1 cellular context compared by ENCODE assay signal in genomic region chr2:19362652-19363473, GRCh38.
TF ChIP-seq lines count a peak whose summit lies in the region.

No MANE protein-coding gene starts in this region.

TF ChIP-seq in SK-N-SH, 30 proteins besides CTCF, POLR2A, EP300 and RAD21 (continued from another document):
- TF ChIP-seq USF1 (IDR thresholded peaks at IDR 0.05; ENCODE audit: borderline replicate concordance, low read depth) (no peak), ZBTB33 (IDR thresholded peaks at IDR 0.05; ENCODE audit: borderline replicate concordance, low read depth) (no peak)
